ENCODE assay signal across 8 cellular contexts in genomic region chr2:118557016-118557415, GRCh38.
"Had no signal": no experiment of that assay in that cellular context is flagged by ENCODE, and none has a peak within 500 bp of the region (broad histone marks: within the 10 kb centered on the region; RNA-seq: fewer than 3 reads in every experiment).

No MANE protein-coding gene starts in this region.

- FAIRE-seq: G401.6, GM12878, GM12891, GM12892, GM18507, GM19239 had no signal

- ATAC-seq: GM12878 had no signal

- DNase-seq: GDM1, GF-D8 had no signal

- H3K4me3 ChIP-seq: GM12878 had no signal
